15 cellular contexts compared by ENCODE assay signal in the genomic region with DNA sequence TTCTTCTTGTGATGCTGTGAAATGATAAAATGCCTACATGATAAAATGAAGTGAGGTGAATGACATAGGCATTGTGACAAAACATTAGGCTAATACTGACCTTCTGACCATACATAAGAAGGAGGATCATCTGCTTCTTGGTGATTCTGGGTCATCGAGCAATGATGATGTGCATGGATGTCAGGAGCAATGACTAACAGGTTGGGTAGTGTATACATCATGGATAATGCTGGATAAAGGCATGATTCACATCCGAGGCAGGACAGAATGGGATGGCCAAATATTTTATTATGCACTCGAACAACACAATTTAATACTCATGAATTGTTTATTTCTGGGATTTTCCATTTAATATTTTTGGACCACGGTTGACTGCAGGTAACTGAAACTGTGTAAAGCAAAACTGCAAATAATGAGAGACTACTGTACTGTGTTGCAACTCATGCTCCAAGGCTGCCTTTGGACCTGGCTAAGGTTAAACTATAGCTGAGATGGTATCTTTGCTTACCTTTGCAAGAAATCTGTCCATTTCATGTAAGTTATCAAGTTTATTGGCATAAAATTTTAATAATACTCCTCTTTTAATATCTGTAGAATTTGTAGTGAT. TPM values are rescaled to one million over a fixed set of nuclear protein-coding genes. Genes with fewer than 3 reads are reported as not detected.
"Had no signal": no experiment of that assay in that cellular context is flagged by ENCODE, and none has a peak within 500 bp of the region (broad histone marks: within the 10 kb centered on the region; RNA-seq: fewer than 3 reads in every experiment).

No MANE protein-coding gene starts in this region.

- DNase-seq: activated CD4-positive, alpha-beta T cell treated with anti-CD3 and anti-CD28 coated beads for 4 hours; activated CD8-positive, alpha-beta memory T cell treated with anti-CD3 and anti-CD28 coated beads, Interleukin-2, amount 50 U/mL, for 48 hours; activated CD8-positive, alpha-beta T cell treated with anti-CD3 and anti-CD28 coated beads for 36 hours; activated naive CD8-positive, alpha-beta T cell treated with anti-CD3 and anti-CD28 coated beads, Interleukin-2, amount 10 ng/mL, durations not matched to agents 7 days and 5 days; caudate nucleus; colonic mucosa; hippocampal formation; lower lobe of right lung; mucosa of descending colon; natural killer cell; tibial artery had no signal

- H3K4me3 ChIP-seq: ascending aorta, colonic mucosa, lower lobe of right lung, mucosa of descending colon, right atrium auricular region, tibial artery had no signal

- H3K9me3 ChIP-seq: ascending aorta, colonic mucosa, lower lobe of right lung, mucosa of descending colon, right atrium auricular region, tibial artery had no signal

- H3K4me1 ChIP-seq: ascending aorta, colonic mucosa had no signal

- H3K36me3 ChIP-seq: ascending aorta, colonic mucosa, lower lobe of right lung, right atrium auricular region, tibial artery had no signal

- H3K27ac ChIP-seq: ascending aorta, colonic mucosa, lower lobe of right lung, right atrium auricular region, tibial artery had no signal

- ATAC-seq: activated CD8-positive, alpha-beta T cell treated with anti-CD3 and anti-CD28 coated beads for 36 hours; lower lobe of right lung; mucosa of descending colon; natural killer cell; stimulated activated effector memory CD8-positive, alpha-beta T cell treated with anti-CD3 and anti-CD28 coated beads, Interleukin-12 subunit alpha, Interleukin-12 subunit beta, amount 100 ng/mL, for 72 hours had no signal

- H3K27me3 ChIP-seq: ascending aorta, colonic mucosa, right atrium auricular region, tibial artery had no signal

RNA-seq across cellular contexts. Expression of gene SLC25A21, which starts 7.6 kb away (rescaled TPM):
- total RNA-seq: activated CD8-positive, alpha-beta T cell treated with anti-CD3 and anti-CD28 coated beads for 36 hours; activated naive CD8-positive, alpha-beta T cell treated with anti-CD3 and anti-CD28 coated beads, Interleukin-2, amount 10 ng/mL, durations not matched to agents 7 days and 5 days; ascending aorta; natural killer cell; T-helper 1 cell treated with Interleukin-12 subunit alpha and Interleukin-12 subunit beta and Interleukin-4 antibody, amounts not matched to agents 30 ng/mL and 1 ng/mL, for 36 hours had no signal

RNA-seq across cellular contexts. Expression of gene MIPOL1, which starts 17.7 kb away (rescaled TPM):
- total RNA-seq: activated CD8-positive, alpha-beta T cell treated with anti-CD3 and anti-CD28 coated beads for 36 hours; activated naive CD8-positive, alpha-beta T cell treated with anti-CD3 and anti-CD28 coated beads, Interleukin-2, amount 10 ng/mL, durations not matched to agents 7 days and 5 days; natural killer cell had no signal
